Comparison of ENCODE assay signal across 15 cellular contexts in genomic region chr11:64357446-64357845, GRCh38. TPM values are rescaled to one million over a fixed set of nuclear protein-coding genes. Genes with fewer than 3 reads are reported as not detected.
DNase-seq lines count a peak whose midpoint lies in the region; ATAC-seq and TF ChIP-seq lines count a peak whose summit lies in the region.
"Had no signal": no experiment of that assay in that cellular context is flagged by ENCODE, and none has a peak within 500 bp of the region (broad histone marks: within the 10 kb centered on the region; RNA-seq: fewer than 3 reads in every experiment).

No MANE protein-coding gene starts in this region.

- intact Hi-C loops in cardiac septum (cut with DNase I) (no loop called here), left cardiac atrium (cut with DNase I) (no loop called here), vagina (cut with DNase I) (no loop called here), sigmoid colon (cut with DNase I) (no loop called here)

- H3K4me3 ChIP-seq in gastroesophageal sphincter = no peak overlapping the region
- H3K4me3 ChIP-seq in vagina = no peak overlapping the region
- no peak overlapping the region for H3K4me3 ChIP-seq in sigmoid colon
- H3K4me3 ChIP-seq: ovary had no signal

- POLR2A ChIA-PET in activated CD4-positive, alpha-beta memory T cell treated with anti-CD3 and anti-CD28 coated beads, Interleukin-2, amount 10 ng/mL, durations not matched to agents 7 days and 5 days (lab: Charles Lee) = interaction anchor here (0.7 to 5.1 kb wide), 6 partner anchors 8 to 151 kb away, joined by 3 to 29 read pairs (median 6); partner anchors contain the start of genes CCDC88B, FERMT3, PRDX5 and TRMT112

- peaks cover 0 to 55% (median 25%) of the 10 kb centered on the region in 3 donors for H3K4me1 ChIP-seq in gastroesophageal sphincter
- peaks cover 42% of the 10 kb centered on the region for H3K4me1 ChIP-seq in vagina
- peaks cover 0 to 45% (median 38%) of the 10 kb centered on the region in 4 donors for H3K4me1 ChIP-seq in sigmoid colon

- H3K4me3 Mint-ChIP-seq in activated CD4-positive, alpha-beta memory T cell treated with anti-CD3 and anti-CD28 coated beads, Interleukin-2, amount 10 ng/mL, durations not matched to agents 7 days and 5 days = no peak overlapping the region

- no peaks in the 10 kb centered on the region for H3K27me3 Mint-ChIP-seq in activated CD4-positive, alpha-beta memory T cell treated with anti-CD3 and anti-CD28 coated beads, Interleukin-2, amount 10 ng/mL, durations not matched to agents 7 days and 5 days

- peaks cover 40% of the 10 kb centered on the region for H3K4me1 Mint-ChIP-seq in activated CD4-positive, alpha-beta memory T cell treated with anti-CD3 and anti-CD28 coated beads, Interleukin-2, amount 10 ng/mL, durations not matched to agents 7 days and 5 days

- TF ChIP-seq EP300 in gastroesophageal sphincter (IDR thresholded peaks at IDR 0.05) (no peak), sigmoid colon (IDR thresholded peaks at IDR 0.05) (no peak)

- H3K9me3 ChIP-seq in gastroesophageal sphincter (no peaks in the 10 kb centered on the region), vagina (no peaks in the 10 kb centered on the region), sigmoid colon (no peaks in the 10 kb centered on the region)
- H3K9me3 ChIP-seq: ovary, Peyer's patch, upper lobe of right lung had no signal

- H3K27me3 ChIP-seq in gastroesophageal sphincter (no peaks in the 10 kb centered on the region), vagina (no peaks in the 10 kb centered on the region), sigmoid colon (no peaks in the 10 kb centered on the region)
- H3K27me3 ChIP-seq: ovary, Peyer's patch, upper lobe of right lung had no signal

- TF ChIP-seq CTCF in gastroesophageal sphincter (IDR thresholded peaks at IDR 0.05) = no peak
- TF ChIP-seq CTCF in vagina (IDR thresholded peaks at IDR 0.05) = no peak
- TF ChIP-seq CTCF in sigmoid colon (IDR thresholded peaks at IDR 0.05) = no peak

- CTCF ChIA-PET in activated CD4-positive, alpha-beta memory T cell treated with anti-CD3 and anti-CD28 coated beads, Interleukin-2, amount 10 ng/mL, durations not matched to agents 7 days and 5 days (lab: Charles Lee) = interaction anchor here (0.9 to 4.1 kb wide), 10 partner anchors 9 to 151 kb away, joined by 3 to 28 read pairs (median 5); partner anchors contain the start of genes CCDC88B, FERMT3, PRDX5 and TRMT112

- H3K36me3 ChIP-seq in gastroesophageal sphincter (peaks cover 0 to 21% of the 10 kb centered on the region in 2 donors), vagina (peaks cover 0 to 16% of the 10 kb centered on the region in 2 donors), sigmoid colon (peaks cover 0 to 17% (median 10%) of the 10 kb centered on the region in 4 donors)
- H3K36me3 ChIP-seq: ovary had no signal

- peak overlapping the region; percentile 89 for H3K27ac Mint-ChIP-seq in activated CD4-positive, alpha-beta memory T cell treated with anti-CD3 and anti-CD28 coated beads, Interleukin-2, amount 10 ng/mL, durations not matched to agents 7 days and 5 days

- WGBS in gastroesophageal sphincter (ENCODE audit: low coverage in 1 of 2), 2 donors = 86% methylated on average over 3 of the region's 6 CpGs; no CpG with 5 or more reads in 1 of the 2 donors
- WGBS in sigmoid colon, 2 donors = 90 to 95% methylated on average over 6 of the region's 6 CpGs

- peak overlapping the region in 3 of 4 donors; percentile 84 to 92 (median 87) for H3K27ac ChIP-seq in gastroesophageal sphincter
- H3K27ac ChIP-seq in vagina = peak overlapping the region; percentile 91
- H3K27ac ChIP-seq in sigmoid colon = peak overlapping the region in 1 of 4 donors; percentile 90

- ATAC-seq in left cardiac atrium = no peak
- no peak for ATAC-seq in gastroesophageal sphincter
- ATAC-seq in HG03045 (IDR thresholded peaks at IDR 0.05; ENCODE audit: unreplicated experiment) = no peak
- ATAC-seq: upper lobe of right lung had no signal

- H3K36me3 Mint-ChIP-seq in activated CD4-positive, alpha-beta memory T cell treated with anti-CD3 and anti-CD28 coated beads, Interleukin-2, amount 10 ng/mL, durations not matched to agents 7 days and 5 days (ENCODE audit: low read depth) = peaks cover 29% of the 10 kb centered on the region

- no peaks in the 10 kb centered on the region for H3K9me3 Mint-ChIP-seq in activated CD4-positive, alpha-beta memory T cell treated with anti-CD3 and anti-CD28 coated beads, Interleukin-2, amount 10 ng/mL, durations not matched to agents 7 days and 5 days

- TF ChIP-seq POLR2A in gastroesophageal sphincter (IDR thresholded peaks at IDR 0.05) = no peak
- no peak for TF ChIP-seq POLR2A in vagina (IDR thresholded peaks at IDR 0.05)
- no peak for TF ChIP-seq POLR2A in sigmoid colon (IDR thresholded peaks at IDR 0.05)

- DNase-seq in cardiac septum (ENCODE audit: low spot score) (peak; percentile 74), left cardiac atrium (no peak), vagina (ENCODE audit: extremely low spot score in 2 of 2) (no peak), MV-4-11 (lab: John Stamatoyannopoulos, UW) (no peak), sigmoid colon (no peak)
- no peak for DNase-seq in activated CD4-positive, alpha-beta memory T cell treated with anti-CD3 and anti-CD28 coated beads, Interleukin-2, amount 10 ng/mL, durations not matched to agents 7 days and 5 days
- DNase-seq: dermis blood vessel endothelial cell, DMS79 treated with DMSO at 0.1 percent for 48 hours, NCI-H1417, NCI-H446 treated with DMSO at 0.1 percent for 48 hours, ovary, upper lobe of right lung had no signal

RNA-seq across cellular contexts. Expression of gene RPS6KA4, which starts 1.5 kb away (rescaled TPM):
- total RNA-seq in cardiac septum (15.4 TPM), left cardiac atrium (10 to 100 TPM; 18.1 to 20.1 TPM), gastroesophageal sphincter (10 to 100 TPM; 21.2 to 44.2 (median 28.3) TPM), vagina (39.3 TPM), sigmoid colon (10 to 100 TPM; 15.6 to 24.1 (median 18.6) TPM)
- total RNA-seq in activated CD4-positive, alpha-beta memory T cell treated with anti-CD3 and anti-CD28 coated beads, Interleukin-2, amount 10 ng/mL, durations not matched to agents 7 days and 5 days = 10 to 100 TPM; 40.2 to 43.5 TPM
- 10 to 100 TPM; 14.4 to 48.4 (median 16.6) TPM for polyA plus RNA-seq in sigmoid colon

RNA-seq across cellular contexts. Expression of gene CCDC88B, which starts 17.4 kb away (rescaled TPM):
- 6.3 TPM for total RNA-seq in cardiac septum
- 10 to 100 TPM in 1 of 2 donors, 1 to 10 TPM in 1; 9.2 to 10.6 TPM for total RNA-seq in left cardiac atrium
- 100 to 1,000 TPM in 1 of 2 experiments, 10 to 100 TPM in 1; 99.1 to 106 TPM for total RNA-seq in activated CD4-positive, alpha-beta memory T cell treated with anti-CD3 and anti-CD28 coated beads, Interleukin-2, amount 10 ng/mL, durations not matched to agents 7 days and 5 days
- total RNA-seq in gastroesophageal sphincter = 1 to 10 TPM; 7.6 to 9.4 (median 8.5) TPM
- total RNA-seq in vagina = 7.9 TPM
- total RNA-seq in sigmoid colon = 1 to 10 TPM; 2.6 to 8.6 (median 3.9) TPM
- 100 to 1,000 TPM in 1 of 3 donors, 10 to 100 TPM in 2; 15.6 to 157 (median 23.6) TPM for polyA plus RNA-seq in sigmoid colon

RNA-seq across cellular contexts. Expression of gene PRDX5, which starts 39.5 kb away (rescaled TPM):
- total RNA-seq in cardiac septum (208 TPM), left cardiac atrium (100 to 1,000 TPM; 264 to 298 TPM), gastroesophageal sphincter (100 to 1,000 TPM; 179 to 260 (median 181) TPM), vagina (229 TPM), sigmoid colon (100 to 1,000 TPM; 169 to 269 (median 215) TPM)
- total RNA-seq in activated CD4-positive, alpha-beta memory T cell treated with anti-CD3 and anti-CD28 coated beads, Interleukin-2, amount 10 ng/mL, durations not matched to agents 7 days and 5 days = 100 to 1,000 TPM; 137 to 139 TPM
- 1,000 to 10,000 TPM in 1 of 3 donors, 100 to 1,000 TPM in 2; 596 to 1,045 (median 779) TPM for polyA plus RNA-seq in sigmoid colon

RNA-seq across cellular contexts. Expression of gene TRMT112, which starts 40.1 kb away (rescaled TPM):
- 75.1 TPM for total RNA-seq in cardiac septum
- 100 to 1,000 TPM in 1 of 2 donors, 10 to 100 TPM in 1; 94.1 to 101 TPM for total RNA-seq in left cardiac atrium
- total RNA-seq in activated CD4-positive, alpha-beta memory T cell treated with anti-CD3 and anti-CD28 coated beads, Interleukin-2, amount 10 ng/mL, durations not matched to agents 7 days and 5 days = 100 to 1,000 TPM; 137 to 145 TPM
- total RNA-seq in gastroesophageal sphincter = 100 to 1,000 TPM; 180 to 267 (median 218) TPM
- total RNA-seq in vagina = 195 TPM
- total RNA-seq in sigmoid colon = 100 to 1,000 TPM; 182 to 353 (median 269) TPM
- 100 to 1,000 TPM; 148 to 232 (median 168) TPM for polyA plus RNA-seq in sigmoid colon

RNA-seq across cellular contexts. Expression of gene ESRRA, which starts 52.1 kb away (rescaled TPM):
- 116 TPM for total RNA-seq in cardiac septum
- 100 to 1,000 TPM; 147 to 150 TPM for total RNA-seq in left cardiac atrium
- 10 to 100 TPM; 38.5 to 42.2 TPM for total RNA-seq in activated CD4-positive, alpha-beta memory T cell treated with anti-CD3 and anti-CD28 coated beads, Interleukin-2, amount 10 ng/mL, durations not matched to agents 7 days and 5 days
- total RNA-seq in gastroesophageal sphincter = 10 to 100 TPM; 39.8 to 77.1 (median 71.2) TPM
- total RNA-seq in vagina = 44.4 TPM
- 10 to 100 TPM; 39.9 to 48.7 (median 45.3) TPM for total RNA-seq in sigmoid colon
- 100 to 1,000 TPM; 151 to 244 (median 219) TPM for polyA plus RNA-seq in sigmoid colon

Comparison
In these comparisons a context has a peak if more than half of its experiments do, and no peak if none do; other contexts are left out.
1. RNA of gene CCDC88B, which starts 17.4 kb away (total RNA-seq): 99.1 to 106 TPM in activated CD4-positive, alpha-beta memory T cell treated with anti-CD3 and anti-CD28 coated beads, Interleukin-2, amount 10 ng/mL, durations not matched to agents 7 days and 5 days; 9.2 to 10.6 TPM in left cardiac atrium, 7.6 to 9.4 TPM in gastroesophageal sphincter, 7.9 TPM in vagina (single experiment), 6.3 TPM in cardiac septum (single experiment) and 2.6 to 8.6 TPM in sigmoid colon; every median in the first group is over 4 times any median in the second.